Comparison of ENCODE assay signal across 1 cellular context in the genomic region with DNA sequence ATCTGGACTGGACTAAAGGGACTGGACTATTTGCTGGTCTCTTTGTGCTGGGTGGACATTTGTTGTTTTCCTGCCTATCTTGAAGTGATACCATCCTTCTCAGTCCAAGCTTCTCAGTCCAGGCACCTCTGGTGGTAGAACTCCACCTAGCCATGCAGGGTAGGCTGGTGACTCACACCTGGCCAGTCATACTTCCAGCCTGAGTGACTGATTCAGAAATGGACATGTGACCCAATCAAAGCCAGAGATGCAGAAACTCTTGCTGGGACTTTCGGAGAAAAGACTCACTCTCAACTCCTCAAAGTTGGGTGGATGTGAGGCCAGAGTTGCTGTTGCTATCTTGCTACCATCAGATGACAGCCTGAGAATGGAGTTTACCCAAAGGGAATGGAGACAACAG.
TF ChIP-seq lines count a peak whose summit lies in the region.

No MANE protein-coding gene starts in this region.

TF ChIP-seq in GM12878, 131 proteins besides CTCF, POLR2A, EP300 and RAD21:
- no peak for TF ChIP-seq EED (IDR thresholded peaks at IDR 0.05; ENCODE audit: low read depth)
- no peak for TF ChIP-seq MEF2A (IDR thresholded peaks at IDR 0.05; ENCODE audit: insufficient read depth, low read depth, low read length)
- TF ChIP-seq STAT3 (IDR thresholded peaks at IDR 0.05; ENCODE audit: low read depth, low read length), result no peak
- TF ChIP-seq E2F4 (IDR thresholded peaks at IDR 0.05; ENCODE audit: low read depth, low read length), result no peak
- TF ChIP-seq DPF2 (IDR thresholded peaks at IDR 0.05), result no peak
- no peak for TF ChIP-seq RBBP5 (conservative IDR thresholded peaks at IDR 0.05)
- no peak for TF ChIP-seq KDM1A (IDR thresholded peaks at IDR 0.05; ENCODE audit: borderline replicate concordance)
- no peak for TF ChIP-seq IRF4 (IDR thresholded peaks at IDR 0.05; ENCODE audit: low read depth, low read length)
- TF ChIP-seq, protein P1, sequence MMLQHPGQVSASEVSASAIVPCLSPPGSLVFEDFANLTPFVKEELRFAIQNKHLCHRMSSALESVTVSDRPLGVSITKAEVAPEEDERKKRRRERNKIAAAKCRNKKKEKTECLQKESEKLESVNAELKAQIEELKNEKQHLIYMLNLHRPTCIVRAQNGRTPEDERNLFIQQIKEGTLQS (IDR thresholded peaks at IDR 0.05; ENCODE audit: borderline replicate concordance, extremely low read depth, low read depth, low read length), result no peak
- TF ChIP-seq POLR2AphosphoS5 (IDR thresholded peaks at IDR 0.05; ENCODE audit: low read length), result no peak
- no peak for TF ChIP-seq ZBED1 (IDR thresholded peaks at IDR 0.05; ENCODE audit: borderline replicate concordance)
- TF ChIP-seq, protein P2, sequence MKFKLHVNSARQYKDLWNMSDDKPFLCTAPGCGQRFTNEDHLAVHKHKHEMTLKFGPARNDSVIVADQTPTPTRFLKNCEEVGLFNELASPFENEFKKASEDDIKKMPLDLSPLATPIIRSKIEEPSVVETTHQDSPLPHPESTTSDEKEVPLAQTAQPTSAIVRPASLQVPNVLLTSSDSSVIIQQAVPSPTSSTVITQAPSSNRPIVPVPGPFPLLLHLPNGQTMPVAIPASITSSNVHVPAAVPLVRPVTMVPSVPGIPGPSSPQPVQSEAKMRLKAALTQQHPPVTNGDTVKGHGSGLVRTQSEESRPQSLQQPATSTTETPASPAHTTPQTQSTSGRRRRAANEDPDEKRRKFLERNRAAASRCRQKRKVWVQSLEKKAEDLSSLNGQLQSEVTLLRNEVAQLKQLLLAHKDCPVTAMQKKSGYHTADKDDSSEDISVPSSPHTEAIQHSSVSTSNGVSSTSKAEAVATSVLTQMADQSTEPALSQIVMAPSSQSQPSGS (IDR thresholded peaks at IDR 0.05; ENCODE audit: low read length), result no peak
- no peak for TF ChIP-seq HDAC2 (IDR thresholded peaks at IDR 0.05)
- TF ChIP-seq, protein P3, sequence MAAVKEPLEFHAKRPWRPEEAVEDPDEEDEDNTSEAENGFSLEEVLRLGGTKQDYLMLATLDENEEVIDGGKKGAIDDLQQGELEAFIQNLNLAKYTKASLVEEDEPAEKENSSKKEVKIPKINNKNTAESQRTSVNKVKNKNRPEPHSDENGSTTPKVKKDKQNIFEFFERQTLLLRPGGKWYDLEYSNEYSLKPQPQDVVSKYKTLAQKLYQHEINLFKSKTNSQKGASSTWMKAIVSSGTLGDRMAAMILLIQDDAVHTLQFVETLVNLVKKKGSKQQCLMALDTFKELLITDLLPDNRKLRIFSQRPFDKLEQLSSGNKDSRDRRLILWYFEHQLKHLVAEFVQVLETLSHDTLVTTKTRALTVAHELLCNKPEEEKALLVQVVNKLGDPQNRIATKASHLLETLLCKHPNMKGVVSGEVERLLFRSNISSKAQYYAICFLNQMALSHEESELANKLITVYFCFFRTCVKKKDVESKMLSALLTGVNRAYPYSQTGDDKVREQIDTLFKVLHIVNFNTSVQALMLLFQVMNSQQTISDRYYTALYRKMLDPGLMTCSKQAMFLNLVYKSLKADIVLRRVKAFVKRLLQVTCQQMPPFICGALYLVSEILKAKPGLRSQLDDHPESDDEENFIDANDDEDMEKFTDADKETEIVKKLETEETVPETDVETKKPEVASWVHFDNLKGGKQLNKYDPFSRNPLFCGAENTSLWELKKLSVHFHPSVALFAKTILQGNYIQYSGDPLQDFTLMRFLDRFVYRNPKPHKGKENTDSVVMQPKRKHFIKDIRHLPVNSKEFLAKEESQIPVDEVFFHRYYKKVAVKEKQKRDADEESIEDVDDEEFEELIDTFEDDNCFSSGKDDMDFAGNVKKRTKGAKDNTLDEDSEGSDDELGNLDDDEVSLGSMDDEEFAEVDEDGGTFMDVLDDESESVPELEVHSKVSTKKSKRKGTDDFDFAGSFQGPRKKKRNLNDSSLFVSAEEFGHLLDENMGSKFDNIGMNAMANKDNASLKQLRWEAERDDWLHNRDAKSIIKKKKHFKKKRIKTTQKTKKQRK (IDR thresholded peaks at IDR 0.05; ENCODE audit: low read depth, low read length), result no peak
- no peak for TF ChIP-seq CHD4 (IDR thresholded peaks at IDR 0.05)
- TF ChIP-seq, protein P4, sequence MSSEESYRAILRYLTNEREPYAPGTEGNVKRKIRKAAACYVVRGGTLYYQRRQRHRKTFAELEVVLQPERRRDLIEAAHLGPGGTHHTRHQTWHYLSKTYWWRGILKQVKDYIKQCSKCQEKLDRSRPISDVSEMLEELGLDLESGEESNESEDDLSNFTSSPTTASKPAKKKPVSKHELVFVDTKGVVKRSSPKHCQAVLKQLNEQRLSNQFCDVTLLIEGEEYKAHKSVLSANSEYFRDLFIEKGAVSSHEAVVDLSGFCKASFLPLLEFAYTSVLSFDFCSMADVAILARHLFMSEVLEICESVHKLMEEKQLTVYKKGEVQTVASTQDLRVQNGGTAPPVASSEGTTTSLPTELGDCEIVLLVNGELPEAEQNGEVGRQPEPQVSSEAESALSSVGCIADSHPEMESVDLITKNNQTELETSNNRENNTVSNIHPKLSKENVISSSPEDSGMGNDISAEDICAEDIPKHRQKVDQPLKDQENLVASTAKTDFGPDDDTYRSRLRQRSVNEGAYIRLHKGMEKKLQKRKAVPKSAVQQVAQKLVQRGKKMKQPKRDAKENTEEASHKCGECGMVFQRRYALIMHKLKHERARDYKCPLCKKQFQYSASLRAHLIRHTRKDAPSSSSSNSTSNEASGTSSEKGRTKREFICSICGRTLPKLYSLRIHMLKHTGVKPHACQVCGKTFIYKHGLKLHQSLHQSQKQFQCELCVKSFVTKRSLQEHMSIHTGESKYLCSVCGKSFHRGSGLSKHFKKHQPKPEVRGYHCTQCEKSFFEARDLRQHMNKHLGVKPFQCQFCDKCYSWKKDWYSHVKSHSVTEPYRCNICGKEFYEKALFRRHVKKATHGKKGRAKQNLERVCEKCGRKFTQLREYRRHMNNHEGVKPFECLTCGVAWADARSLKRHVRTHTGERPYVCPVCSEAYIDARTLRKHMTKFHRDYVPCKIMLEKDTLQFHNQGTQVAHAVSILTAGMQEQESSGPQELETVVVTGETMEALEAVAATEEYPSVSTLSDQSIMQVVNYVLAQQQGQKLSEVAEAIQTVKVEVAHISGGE (CRISPR knock-in tag; IDR thresholded peaks at IDR 0.05), result no peak
